Comparison of ENCODE assay signal across 1 cellular context in genomic region chr19:347946-348861, GRCh38.
TF ChIP-seq lines count a peak whose summit lies in the region.

No MANE protein-coding gene starts in this region.

TF ChIP-seq in H1, 55 proteins besides CTCF, POLR2A, EP300 and RAD21:
- TF ChIP-seq CBX5 (IDR thresholded peaks at IDR 0.05; ENCODE audit: low read depth, low read length): no peak
- TF ChIP-seq KDM5A (IDR thresholded peaks at IDR 0.05; ENCODE audit: low read length): no peak
- TF ChIP-seq, protein P1, sequence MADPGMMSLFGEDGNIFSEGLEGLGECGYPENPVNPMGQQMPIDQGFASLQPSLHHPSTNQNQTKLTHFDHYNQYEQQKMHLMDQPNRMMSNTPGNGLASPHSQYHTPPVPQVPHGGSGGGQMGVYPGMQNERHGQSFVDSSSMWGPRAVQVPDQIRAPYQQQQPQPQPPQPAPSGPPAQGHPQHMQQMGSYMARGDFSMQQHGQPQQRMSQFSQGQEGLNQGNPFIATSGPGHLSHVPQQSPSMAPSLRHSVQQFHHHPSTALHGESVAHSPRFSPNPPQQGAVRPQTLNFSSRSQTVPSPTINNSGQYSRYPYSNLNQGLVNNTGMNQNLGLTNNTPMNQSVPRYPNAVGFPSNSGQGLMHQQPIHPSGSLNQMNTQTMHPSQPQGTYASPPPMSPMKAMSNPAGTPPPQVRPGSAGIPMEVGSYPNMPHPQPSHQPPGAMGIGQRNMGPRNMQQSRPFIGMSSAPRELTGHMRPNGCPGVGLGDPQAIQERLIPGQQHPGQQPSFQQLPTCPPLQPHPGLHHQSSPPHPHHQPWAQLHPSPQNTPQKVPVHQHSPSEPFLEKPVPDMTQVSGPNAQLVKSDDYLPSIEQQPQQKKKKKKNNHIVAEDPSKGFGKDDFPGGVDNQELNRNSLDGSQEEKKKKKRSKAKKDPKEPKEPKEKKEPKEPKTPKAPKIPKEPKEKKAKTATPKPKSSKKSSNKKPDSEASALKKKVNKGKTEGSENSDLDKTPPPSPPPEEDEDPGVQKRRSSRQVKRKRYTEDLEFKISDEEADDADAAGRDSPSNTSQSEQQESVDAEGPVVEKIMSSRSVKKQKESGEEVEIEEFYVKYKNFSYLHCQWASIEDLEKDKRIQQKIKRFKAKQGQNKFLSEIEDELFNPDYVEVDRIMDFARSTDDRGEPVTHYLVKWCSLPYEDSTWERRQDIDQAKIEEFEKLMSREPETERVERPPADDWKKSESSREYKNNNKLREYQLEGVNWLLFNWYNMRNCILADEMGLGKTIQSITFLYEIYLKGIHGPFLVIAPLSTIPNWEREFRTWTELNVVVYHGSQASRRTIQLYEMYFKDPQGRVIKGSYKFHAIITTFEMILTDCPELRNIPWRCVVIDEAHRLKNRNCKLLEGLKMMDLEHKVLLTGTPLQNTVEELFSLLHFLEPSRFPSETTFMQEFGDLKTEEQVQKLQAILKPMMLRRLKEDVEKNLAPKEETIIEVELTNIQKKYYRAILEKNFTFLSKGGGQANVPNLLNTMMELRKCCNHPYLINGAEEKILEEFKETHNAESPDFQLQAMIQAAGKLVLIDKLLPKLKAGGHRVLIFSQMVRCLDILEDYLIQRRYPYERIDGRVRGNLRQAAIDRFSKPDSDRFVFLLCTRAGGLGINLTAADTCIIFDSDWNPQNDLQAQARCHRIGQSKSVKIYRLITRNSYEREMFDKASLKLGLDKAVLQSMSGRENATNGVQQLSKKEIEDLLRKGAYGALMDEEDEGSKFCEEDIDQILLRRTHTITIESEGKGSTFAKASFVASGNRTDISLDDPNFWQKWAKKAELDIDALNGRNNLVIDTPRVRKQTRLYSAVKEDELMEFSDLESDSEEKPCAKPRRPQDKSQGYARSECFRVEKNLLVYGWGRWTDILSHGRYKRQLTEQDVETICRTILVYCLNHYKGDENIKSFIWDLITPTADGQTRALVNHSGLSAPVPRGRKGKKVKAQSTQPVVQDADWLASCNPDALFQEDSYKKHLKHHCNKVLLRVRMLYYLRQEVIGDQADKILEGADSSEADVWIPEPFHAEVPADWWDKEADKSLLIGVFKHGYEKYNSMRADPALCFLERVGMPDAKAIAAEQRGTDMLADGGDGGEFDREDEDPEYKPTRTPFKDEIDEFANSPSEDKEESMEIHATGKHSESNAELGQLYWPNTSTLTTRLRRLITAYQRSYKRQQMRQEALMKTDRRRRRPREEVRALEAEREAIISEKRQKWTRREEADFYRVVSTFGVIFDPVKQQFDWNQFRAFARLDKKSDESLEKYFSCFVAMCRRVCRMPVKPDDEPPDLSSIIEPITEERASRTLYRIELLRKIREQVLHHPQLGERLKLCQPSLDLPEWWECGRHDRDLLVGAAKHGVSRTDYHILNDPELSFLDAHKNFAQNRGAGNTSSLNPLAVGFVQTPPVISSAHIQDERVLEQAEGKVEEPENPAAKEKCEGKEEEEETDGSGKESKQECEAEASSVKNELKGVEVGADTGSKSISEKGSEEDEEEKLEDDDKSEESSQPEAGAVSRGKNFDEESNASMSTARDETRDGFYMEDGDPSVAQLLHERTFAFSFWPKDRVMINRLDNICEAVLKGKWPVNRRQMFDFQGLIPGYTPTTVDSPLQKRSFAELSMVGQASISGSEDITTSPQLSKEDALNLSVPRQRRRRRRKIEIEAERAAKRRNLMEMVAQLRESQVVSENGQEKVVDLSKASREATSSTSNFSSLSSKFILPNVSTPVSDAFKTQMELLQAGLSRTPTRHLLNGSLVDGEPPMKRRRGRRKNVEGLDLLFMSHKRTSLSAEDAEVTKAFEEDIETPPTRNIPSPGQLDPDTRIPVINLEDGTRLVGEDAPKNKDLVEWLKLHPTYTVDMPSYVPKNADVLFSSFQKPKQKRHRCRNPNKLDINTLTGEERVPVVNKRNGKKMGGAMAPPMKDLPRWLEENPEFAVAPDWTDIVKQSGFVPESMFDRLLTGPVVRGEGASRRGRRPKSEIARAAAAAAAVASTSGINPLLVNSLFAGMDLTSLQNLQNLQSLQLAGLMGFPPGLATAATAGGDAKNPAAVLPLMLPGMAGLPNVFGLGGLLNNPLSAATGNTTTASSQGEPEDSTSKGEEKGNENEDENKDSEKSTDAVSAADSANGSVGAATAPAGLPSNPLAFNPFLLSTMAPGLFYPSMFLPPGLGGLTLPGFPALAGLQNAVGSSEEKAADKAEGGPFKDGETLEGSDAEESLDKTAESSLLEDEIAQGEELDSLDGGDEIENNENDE (IDR thresholded peaks at IDR 0.05; ENCODE audit: insufficient replicate concordance, low read length): no peak
- TF ChIP-seq RFX5 (IDR thresholded peaks at IDR 0.05; ENCODE audit: borderline replicate concordance, low read depth, low read length): no peak
- TF ChIP-seq SP1 (IDR thresholded peaks at IDR 0.05; ENCODE audit: low read depth, low read length): no peak
- no peak for TF ChIP-seq CHD2 (IDR thresholded peaks at IDR 0.05; ENCODE audit: low read length)
- TF ChIP-seq GTF2F1 (IDR thresholded peaks at IDR 0.05; ENCODE audit: borderline replicate concordance, low read depth, low read length): no peak
- no peak for TF ChIP-seq ATF2 (IDR thresholded peaks at IDR 0.05; ENCODE audit: low read length)
- no peak for TF ChIP-seq EGR1 (IDR thresholded peaks at IDR 0.05; ENCODE audit: borderline replicate concordance, low read depth, low read length)
- TF ChIP-seq KDM4A (IDR thresholded peaks at IDR 0.05; ENCODE audit: low read depth, low read length, severe bottlenecking): no peak
- no peak for TF ChIP-seq CBX8 (IDR thresholded peaks at IDR 0.05; ENCODE audit: borderline replicate concordance, low read depth, low read length)
- no peak for TF ChIP-seq PHF8 (conservative IDR thresholded peaks at IDR 0.05; ENCODE audit: low read depth, low read length)
